ENCODE assay signal across 21 cellular contexts in the genomic region with DNA sequence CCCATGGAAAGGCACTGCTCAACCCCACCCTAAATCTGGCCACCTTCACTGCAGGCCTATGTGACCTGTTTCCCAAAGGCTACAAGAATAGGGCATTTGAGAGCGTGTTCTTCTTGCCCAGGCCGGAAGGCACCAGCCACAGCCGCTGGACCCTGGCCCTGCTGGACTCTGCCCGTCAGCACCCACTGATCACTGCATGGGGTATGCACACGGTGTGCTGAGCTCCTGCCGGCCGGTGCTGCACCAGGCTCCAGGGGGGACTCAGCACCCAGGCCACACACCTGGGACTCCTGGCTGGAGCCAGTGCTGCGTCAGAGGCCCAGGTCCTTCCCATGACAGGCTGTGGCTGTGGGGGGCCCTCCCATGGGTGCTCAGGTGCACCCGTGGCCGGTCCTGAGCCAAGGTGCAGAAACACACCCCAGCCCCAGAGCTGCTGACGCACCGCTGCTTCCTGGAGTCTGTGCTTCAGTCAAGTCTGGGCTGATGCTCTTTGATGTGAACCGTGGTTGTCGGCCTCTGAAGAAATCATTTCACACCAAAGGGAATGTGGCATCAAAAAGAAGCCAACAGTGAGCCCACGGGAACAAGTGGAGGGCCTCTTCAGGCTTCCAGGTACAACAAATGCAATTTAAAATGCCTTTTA. TPM values are rescaled to one million over a fixed set of nuclear protein-coding genes. Genes with fewer than 3 reads are reported as not detected.
DNase-seq lines count a peak whose midpoint lies in the region; ATAC-seq lines count a peak whose summit lies in the region.
"Had no signal": no experiment of that assay in that cellular context is flagged by ENCODE, and none has a peak within 500 bp of the region (broad histone marks: within the 10 kb centered on the region; RNA-seq: fewer than 3 reads in every experiment).

No MANE protein-coding gene starts in this region.

- no peak overlapping the region for H3K27ac Mint-ChIP-seq in central memory CD8-positive, alpha-beta T cell (ENCODE audit: low read depth)
- H3K27ac Mint-ChIP-seq: H9 had no signal

- no peak overlapping the region for H3K4me3 ChIP-seq in BLaER1 treated with 17β-estradiol and CSF1 and Interleukin-3, amounts not matched to agents 10 nM and 100 nM
- H3K4me3 ChIP-seq: MG63 had no signal

- H3K9me3 Mint-ChIP-seq in central memory CD8-positive, alpha-beta T cell = no peaks in the 10 kb centered on the region
- H3K9me3 Mint-ChIP-seq: H9 had no signal

- H3K4me1 Mint-ChIP-seq in central memory CD8-positive, alpha-beta T cell = peaks cover 16% of the 10 kb centered on the region

- H3K36me3 ChIP-seq in BLaER1 treated with 17β-estradiol and CSF1 and Interleukin-3, amounts not matched to agents 10 nM and 100 nM = no peaks in the 10 kb centered on the region
- H3K36me3 ChIP-seq: MG63 had no signal

- peak; percentile 40 for ATAC-seq in central memory CD8-positive, alpha-beta T cell (replicated peaks; ENCODE audit: extremely low read depth, poor library complexity, severe bottlenecking)
- no peak for ATAC-seq in GM21528 (IDR thresholded peaks at IDR 0.05; ENCODE audit: low FRiP score, unreplicated experiment)
- ATAC-seq in GM18873 (IDR thresholded peaks at IDR 0.05; ENCODE audit: low FRiP score, unreplicated experiment) = no peak
- ATAC-seq: PC-3 had no signal

- no peak overlapping the region for H3K4me3 Mint-ChIP-seq in central memory CD8-positive, alpha-beta T cell
- H3K4me3 Mint-ChIP-seq: H9 had no signal

- peaks cover 15 to 62% (median 39%) of the 10 kb centered on the region in 11 experiments for H3K27me3 ChIP-seq in BLaER1 treated with 17β-estradiol and CSF1 and Interleukin-3, amounts not matched to agents 10 nM and 100 nM

- DNase-seq in activated CD8-positive, alpha-beta memory T cell treated with anti-CD3 and anti-CD28 coated beads, Interleukin-2, amount 50 U/mL, for 1 hour (ENCODE audit: extremely low read depth) = peak; percentile 5
- DNase-seq in activated CD8-positive, alpha-beta memory T cell treated with anti-CD3 and anti-CD28 coated beads, Interleukin-2, amount 50 U/mL, for 48 hours = no peak
- no peak for DNase-seq in central memory CD8-positive, alpha-beta T cell (ENCODE audit: low spot score in 2 of 2)
- DNase-seq in posterior vena cava (ENCODE audit: low spot score) = peak; percentile 58
- DNase-seq in effector CD8-positive, alpha-beta T cell (lab: John Stamatoyannopoulos, UW) = no peak
- DNase-seq: DMS 273 treated with DMSO at 0.1 percent for 48 hours, GF-D8, H9, Karpas-422, MG63, NCI-H1092, NCI-H146, NCI-H2081, NCI-H510A treated with DMSO at 0.1 percent for 48 hours, NCI-H82, PC-3 had no signal

- no peak overlapping the region for H3K9ac ChIP-seq in BLaER1 treated with 17β-estradiol and CSF1 and Interleukin-3, amounts not matched to agents 10 nM and 100 nM

- H3K27me3 Mint-ChIP-seq in central memory CD8-positive, alpha-beta T cell = peaks cover 13% of the 10 kb centered on the region

- H4K20me1 ChIP-seq in BLaER1 treated with 17β-estradiol and CSF1 and Interleukin-3, amounts not matched to agents 10 nM and 100 nM = peaks cover 0 to 38% (median 11%) of the 10 kb centered on the region in 11 experiments; a peak in 14 of 22 replicates

- peaks cover 3% of the 10 kb centered on the region for H3K36me3 Mint-ChIP-seq in central memory CD8-positive, alpha-beta T cell (ENCODE audit: insufficient read depth)

- H3K27ac ChIP-seq in BLaER1 treated with 17β-estradiol and CSF1 and Interleukin-3, amounts not matched to agents 10 nM and 100 nM = no peak overlapping the region

- H3K9me3 ChIP-seq in BLaER1 treated with 17β-estradiol and CSF1 and Interleukin-3, amounts not matched to agents 10 nM and 100 nM (replicated peaks in 1 of 11) = no peaks in the 10 kb centered on the region
- H3K9me3 ChIP-seq: MG63 had no signal

- H3K4me2 ChIP-seq in BLaER1 treated with 17β-estradiol and CSF1 and Interleukin-3, amounts not matched to agents 10 nM and 100 nM = peak overlapping the region in 9 of 11 experiments; percentile 29 to 79 (median 60); a peak in 17 of 22 replicates

- intact Hi-C loops in posterior vena cava (cut with DNase I) = no loop called here

- H3K4me1 ChIP-seq in BLaER1 treated with 17β-estradiol and CSF1 and Interleukin-3, amounts not matched to agents 10 nM and 100 nM = peaks cover 9 to 48% (median 40%) of the 10 kb centered on the region in 10 experiments

RNA-seq across cellular contexts. Expression of gene KCNG2, which starts 6.5 kb away (rescaled TPM):
- total RNA-seq in posterior vena cava = under 1 TPM; 0.38 to 0.56 TPM
- total RNA-seq: A172, Daoy, PC-3 had no signal

Comparison
In these comparisons a context has a peak if more than half of its experiments do, and no peak if none do; other contexts are left out.
1. DNase-seq: peak in activated CD8-positive, alpha-beta memory T cell treated with anti-CD3 and anti-CD28 coated beads, Interleukin-2, amount 50 U/mL, for 1 hour (single experiment) and posterior vena cava (single experiment); none in activated CD8-positive, alpha-beta memory T cell treated with anti-CD3 and anti-CD28 coated beads, Interleukin-2, amount 50 U/mL, for 48 hours (single experiment), central memory CD8-positive, alpha-beta T cell (0 of 2) and effector CD8-positive, alpha-beta T cell (single experiment).